In the genomic region with DNA sequence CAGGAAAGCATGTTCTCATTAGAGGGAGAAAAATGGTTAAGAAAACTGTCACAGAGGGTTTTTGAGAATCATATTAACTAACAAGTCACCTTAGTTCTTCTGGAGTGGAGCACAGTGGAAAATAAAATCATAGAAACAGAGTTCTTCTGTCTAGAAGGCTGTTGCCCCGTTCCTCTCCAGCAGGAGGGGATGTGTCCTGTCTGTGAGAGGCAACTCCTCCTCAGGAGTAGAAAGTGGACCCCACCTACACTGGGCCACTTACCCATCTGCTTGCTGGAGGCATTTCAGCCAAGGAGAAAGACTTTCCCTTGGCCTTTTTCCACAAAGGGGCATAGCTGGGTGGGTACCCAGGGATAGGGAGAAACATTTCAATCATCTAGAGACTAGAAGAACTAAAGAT, we compare ENCODE assay signal across 8 cellular contexts.
DNase-seq lines count a peak whose midpoint lies in the region; ATAC-seq and TF ChIP-seq lines count a peak whose summit lies in the region.

No MANE protein-coding gene starts in this region.

- POLR2A ChIA-PET in CD4-positive, alpha-beta T cell (lab: Charles Lee) = no interaction called here

- H3K27ac Mint-ChIP-seq in CD4-positive, alpha-beta T cell = no peak overlapping the region

- WGBS in ovary, 3 donors = 64 to 70% (median 65%) methylated on average over 1 of the region's 1 CpG

- no peaks in the 10 kb centered on the region for H3K4me1 Mint-ChIP-seq in CD4-positive, alpha-beta T cell (ENCODE audit: low read depth)

- intact Hi-C loops in CD4-positive, alpha-beta T cell (cut with DNase I, micrococcal nuclease) = loop anchor here in 1 of 2 experiments (1.0 kb wide), 1 partner anchor 61 kb away; no protein-coding TSS in a partner anchor
- intact Hi-C loops in ovary (cut with DNase I) = no loop called here
- intact Hi-C loops in Right ventricle myocardium superior (cut with DNase I) = no loop called here

- H3K27ac ChIP-seq in CD4-positive, alpha-beta T cell (ENCODE audit: low read depth, low read length) = no peak overlapping the region
- H3K27ac ChIP-seq in VCaP = no peak overlapping the region
- no peak overlapping the region for H3K27ac ChIP-seq in ovary

- H3K4me3 ChIP-seq in fibroblast of pulmonary artery (replicated peaks; ENCODE audit: low read depth, low read length) (no peak overlapping the region), ovary (no peak overlapping the region)

- CTCF ChIA-PET in CD4-positive, alpha-beta T cell (lab: Charles Lee) = no interaction called here

- peak; percentile 66 for ATAC-seq in CD4-positive, alpha-beta T cell (ENCODE audit: poor library complexity)
- peak; percentile 56 for ATAC-seq in HG03457 (IDR thresholded peaks at IDR 0.05; ENCODE audit: unreplicated experiment)
- no peak for ATAC-seq in HG03097 (IDR thresholded peaks at IDR 0.05; ENCODE audit: low FRiP score, unreplicated experiment)
- no peak for ATAC-seq in Right ventricle myocardium superior (ENCODE audit: poor library complexity)

- TF ChIP-seq POLR2A in ovary (IDR thresholded peaks at IDR 0.05) = no peak

- peak; percentile 30 for TF ChIP-seq CTCF in CD4-positive, alpha-beta T cell (IDR thresholded peaks at IDR 0.05)
- TF ChIP-seq CTCF in VCaP (conservative IDR thresholded peaks at IDR 0.05) = peak; percentile 46; the same call in 1 of the 2 replicates
- TF ChIP-seq CTCF in fibroblast of pulmonary artery (IDR thresholded peaks at IDR 0.05; ENCODE audit: low read length, missing control alignments) = peak; percentile 66
- no peak for TF ChIP-seq CTCF in ovary (IDR thresholded peaks at IDR 0.05)

- no peak for TF ChIP-seq EP300 in ovary (IDR thresholded peaks at IDR 0.05)

- H3K36me3 Mint-ChIP-seq in CD4-positive, alpha-beta T cell (ENCODE audit: low read depth) = no peaks in the 10 kb centered on the region

- H3K9me3 ChIP-seq in CD4-positive, alpha-beta T cell (ENCODE audit: control insufficient read depth, low read length) = no peaks in the 10 kb centered on the region
- no peaks in the 10 kb centered on the region for H3K9me3 ChIP-seq in ovary

- H3K4me3 Mint-ChIP-seq in CD4-positive, alpha-beta T cell = no peak overlapping the region

- no peaks in the 10 kb centered on the region for H3K9me3 Mint-ChIP-seq in CD4-positive, alpha-beta T cell

- no peaks in the 10 kb centered on the region for H3K36me3 ChIP-seq in ovary

- peaks cover 31% of the 10 kb centered on the region for H3K27me3 Mint-ChIP-seq in CD4-positive, alpha-beta T cell

- DNase-seq in CD4-positive, alpha-beta T cell = peak in 9 of 10 experiments; percentile 4 to 36 (median 14)
- DNase-seq in GM19238 (ENCODE audit: insufficient read length, low spot score) (peak; percentile 24), fibroblast of pulmonary artery (ENCODE audit: low read depth) (peak; percentile 56), ovary (no peak), Right ventricle myocardium superior (no peak)

- H3K4me1 ChIP-seq in ovary (ENCODE audit: insufficient read depth) = no peaks in the 10 kb centered on the region

- H3K27me3 ChIP-seq in CD4-positive, alpha-beta T cell (ENCODE audit: control insufficient read depth, insufficient read depth, low read length) = peaks cover 4% of the 10 kb centered on the region
- no peaks in the 10 kb centered on the region for H3K27me3 ChIP-seq in ovary

Comparison
In these comparisons a context has a peak if more than half of its experiments do, and no peak if none do; other contexts are left out.
1. ATAC-seq: peak in CD4-positive, alpha-beta T cell (single experiment) and HG03457 (single experiment); none in HG03097 (single experiment) and Right ventricle myocardium superior (single experiment).
2. DNase-seq: peak in CD4-positive, alpha-beta T cell (9 of 10), GM19238 (single experiment) and fibroblast of pulmonary artery (single experiment); none in ovary (0 of 5) and Right ventricle myocardium superior (single experiment).
3. CTCF ChIP-seq: peak in CD4-positive, alpha-beta T cell (single experiment), VCaP (single experiment) and fibroblast of pulmonary artery (single experiment); none in ovary (0 of 3).